Comparison of ENCODE assay signal across 1 cellular context in the genomic region with DNA sequence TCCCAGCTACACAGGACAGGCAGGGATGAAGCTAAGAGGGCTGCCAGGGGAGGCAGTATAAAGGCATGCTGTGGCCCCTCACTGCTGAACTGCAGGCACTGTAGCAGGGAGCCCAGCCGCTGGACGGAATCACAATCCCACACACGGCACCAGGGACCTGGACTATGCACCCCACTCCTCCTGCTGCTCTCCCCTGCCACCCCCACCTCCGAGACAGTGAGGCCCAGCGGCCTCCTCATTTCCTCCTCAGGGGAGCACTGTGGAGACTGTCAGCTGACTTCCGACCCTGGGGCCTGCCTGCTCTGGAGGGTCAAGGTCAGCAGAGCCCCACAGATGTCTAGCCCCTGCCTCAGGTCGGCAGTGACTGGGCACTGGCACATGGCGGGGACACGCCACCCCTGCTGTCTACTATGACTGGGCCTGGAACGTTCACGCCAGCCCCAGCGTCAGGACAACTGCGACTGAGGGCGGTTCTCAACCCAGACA.
TF ChIP-seq lines count a peak whose summit lies in the region.

No MANE protein-coding gene starts in this region.

TF ChIP-seq in HepG2, 621 proteins besides CTCF, POLR2A, EP300 and RAD21 (continued from another document and continues in another):
- TF ChIP-seq ZXDC (CRISPR knock-in tag; IDR thresholded peaks at IDR 0.05) (no peak), NR2F1 (CRISPR knock-in tag; IDR thresholded peaks at IDR 0.05) (peak; percentile 34 to 65; a peak in 2 of 4 replicates), ZNF547 (CRISPR knock-in tag; IDR thresholded peaks at IDR 0.05) (no peak), MEIS1 (CRISPR knock-in tag; IDR thresholded peaks at IDR 0.05; ENCODE audit: borderline replicate concordance) (no peak), TOE1 (CRISPR knock-in tag; IDR thresholded peaks at IDR 0.05) (no peak), HNF4A (CRISPR knock-in tag; IDR thresholded peaks at IDR 0.05) (peak; percentile 81), PPARG (CRISPR knock-in tag; conservative IDR thresholded peaks at IDR 0.05) (no peak), ZNF788 (CRISPR knock-in tag; IDR thresholded peaks at IDR 0.05; ENCODE audit: borderline replicate concordance) (no peak), TBP (CRISPR knock-in tag; IDR thresholded peaks at IDR 0.05) (no peak), ZSCAN20 (CRISPR knock-in tag; IDR thresholded peaks at IDR 0.05; ENCODE audit: borderline replicate concordance) (no peak), NKX3-1 (CRISPR knock-in tag; IDR thresholded peaks at IDR 0.05) (no peak), ARID5B (CRISPR knock-in tag; IDR thresholded peaks at IDR 0.05) (peak; percentile 61; the same call in 1 of the 2 replicates), ZFP37 (CRISPR knock-in tag; IDR thresholded peaks at IDR 0.05; ENCODE audit: borderline replicate concordance) (no peak), ZNF367 (CRISPR knock-in tag; IDR thresholded peaks at IDR 0.05; ENCODE audit: borderline replicate concordance) (no peak), FLYWCH1 (CRISPR knock-in tag; IDR thresholded peaks at IDR 0.05) (no peak), SAFB2 (CRISPR knock-in tag; IDR thresholded peaks at IDR 0.05; ENCODE audit: borderline replicate concordance, low read depth) (no peak), POLR2AphosphoS2 (IDR thresholded peaks at IDR 0.05; ENCODE audit: low read depth, low read length) (no peak), ZNF720 (CRISPR knock-in tag; IDR thresholded peaks at IDR 0.05) (no peak), MZF1 (CRISPR knock-in tag; IDR thresholded peaks at IDR 0.05; ENCODE audit: borderline replicate concordance) (no peak), SKI (IDR thresholded peaks at IDR 0.05; ENCODE audit: partially characterized antibody) (peak; percentile 63), ZNF607 (CRISPR knock-in tag; IDR thresholded peaks at IDR 0.05; ENCODE audit: borderline replicate concordance) (no peak), ZNF383 (CRISPR knock-in tag; IDR thresholded peaks at IDR 0.05; ENCODE audit: borderline replicate concordance) (no peak), MBD4 (IDR thresholded peaks at IDR 0.05; ENCODE audit: borderline replicate concordance, low read length) (no peak), ZNF317 (CRISPR knock-in tag; IDR thresholded peaks at IDR 0.05) (0 out of 2 replicates have a peak, but pooled peaks have one; percentile 18), ZNF512B (CRISPR knock-in tag; IDR thresholded peaks at IDR 0.05; ENCODE audit: borderline replicate concordance) (peak; percentile 67; the same call in 1 of the 2 replicates), ZMYM4 (CRISPR knock-in tag; IDR thresholded peaks at IDR 0.05) (0 out of 2 replicates have a peak, but pooled peaks have one; percentile 28), TRIM24 (CRISPR knock-in tag; IDR thresholded peaks at IDR 0.05) (no peak), RARA (CRISPR knock-in tag; IDR thresholded peaks at IDR 0.05) (peak; percentile 87), PRDM10 (CRISPR knock-in tag; IDR thresholded peaks at IDR 0.05; ENCODE audit: low read depth) (no peak), ZNF17 (CRISPR knock-in tag; IDR thresholded peaks at IDR 0.05) (no peak), GABPA (IDR thresholded peaks at IDR 0.05; ENCODE audit: low read depth, low read length) (no peak; the same call in 1 of the 2 replicates), GABPA (CRISPR knock-in tag; IDR thresholded peaks at IDR 0.05; ENCODE audit: low read depth) (no peak), ZNF768 (CRISPR knock-in tag; IDR thresholded peaks at IDR 0.05) (peak; percentile 70; the same call in 1 of the 2 replicates), BCL6 (CRISPR knock-in tag; IDR thresholded peaks at IDR 0.05) (peak; percentile 57; the same call in 1 of the 2 replicates), HES4 (CRISPR knock-in tag; IDR thresholded peaks at IDR 0.05; ENCODE audit: borderline replicate concordance) (no peak)
- TF ChIP-seq, protein P1, sequence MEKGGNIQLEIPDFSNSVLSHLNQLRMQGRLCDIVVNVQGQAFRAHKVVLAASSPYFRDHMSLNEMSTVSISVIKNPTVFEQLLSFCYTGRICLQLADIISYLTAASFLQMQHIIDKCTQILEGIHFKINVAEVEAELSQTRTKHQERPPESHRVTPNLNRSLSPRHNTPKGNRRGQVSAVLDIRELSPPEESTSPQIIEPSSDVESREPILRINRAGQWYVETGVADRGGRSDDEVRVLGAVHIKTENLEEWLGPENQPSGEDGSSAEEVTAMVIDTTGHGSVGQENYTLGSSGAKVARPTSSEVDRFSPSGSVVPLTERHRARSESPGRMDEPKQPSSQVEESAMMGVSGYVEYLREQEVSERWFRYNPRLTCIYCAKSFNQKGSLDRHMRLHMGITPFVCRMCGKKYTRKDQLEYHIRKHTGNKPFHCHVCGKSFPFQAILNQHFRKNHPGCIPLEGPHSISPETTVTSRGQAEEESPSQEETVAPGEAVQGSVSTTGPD (CRISPR knock-in tag; IDR thresholded peaks at IDR 0.05) = no peak
- TF ChIP-seq, protein P2, sequence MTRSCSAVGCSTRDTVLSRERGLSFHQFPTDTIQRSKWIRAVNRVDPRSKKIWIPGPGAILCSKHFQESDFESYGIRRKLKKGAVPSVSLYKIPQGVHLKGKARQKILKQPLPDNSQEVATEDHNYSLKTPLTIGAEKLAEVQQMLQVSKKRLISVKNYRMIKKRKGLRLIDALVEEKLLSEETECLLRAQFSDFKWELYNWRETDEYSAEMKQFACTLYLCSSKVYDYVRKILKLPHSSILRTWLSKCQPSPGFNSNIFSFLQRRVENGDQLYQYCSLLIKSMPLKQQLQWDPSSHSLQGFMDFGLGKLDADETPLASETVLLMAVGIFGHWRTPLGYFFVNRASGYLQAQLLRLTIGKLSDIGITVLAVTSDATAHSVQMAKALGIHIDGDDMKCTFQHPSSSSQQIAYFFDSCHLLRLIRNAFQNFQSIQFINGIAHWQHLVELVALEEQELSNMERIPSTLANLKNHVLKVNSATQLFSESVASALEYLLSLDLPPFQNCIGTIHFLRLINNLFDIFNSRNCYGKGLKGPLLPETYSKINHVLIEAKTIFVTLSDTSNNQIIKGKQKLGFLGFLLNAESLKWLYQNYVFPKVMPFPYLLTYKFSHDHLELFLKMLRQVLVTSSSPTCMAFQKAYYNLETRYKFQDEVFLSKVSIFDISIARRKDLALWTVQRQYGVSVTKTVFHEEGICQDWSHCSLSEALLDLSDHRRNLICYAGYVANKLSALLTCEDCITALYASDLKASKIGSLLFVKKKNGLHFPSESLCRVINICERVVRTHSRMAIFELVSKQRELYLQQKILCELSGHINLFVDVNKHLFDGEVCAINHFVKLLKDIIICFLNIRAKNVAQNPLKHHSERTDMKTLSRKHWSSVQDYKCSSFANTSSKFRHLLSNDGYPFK (CRISPR knock-in tag; IDR thresholded peaks at IDR 0.05; ENCODE audit: borderline replicate concordance) = no peak
- TF ChIP-seq, protein P3, sequence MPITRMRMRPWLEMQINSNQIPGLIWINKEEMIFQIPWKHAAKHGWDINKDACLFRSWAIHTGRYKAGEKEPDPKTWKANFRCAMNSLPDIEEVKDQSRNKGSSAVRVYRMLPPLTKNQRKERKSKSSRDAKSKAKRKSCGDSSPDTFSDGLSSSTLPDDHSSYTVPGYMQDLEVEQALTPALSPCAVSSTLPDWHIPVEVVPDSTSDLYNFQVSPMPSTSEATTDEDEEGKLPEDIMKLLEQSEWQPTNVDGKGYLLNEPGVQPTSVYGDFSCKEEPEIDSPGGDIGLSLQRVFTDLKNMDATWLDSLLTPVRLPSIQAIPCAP (CRISPR knock-in tag; IDR thresholded peaks at IDR 0.05; ENCODE audit: low read depth) = no peak
- TF ChIP-seq, protein P4, sequence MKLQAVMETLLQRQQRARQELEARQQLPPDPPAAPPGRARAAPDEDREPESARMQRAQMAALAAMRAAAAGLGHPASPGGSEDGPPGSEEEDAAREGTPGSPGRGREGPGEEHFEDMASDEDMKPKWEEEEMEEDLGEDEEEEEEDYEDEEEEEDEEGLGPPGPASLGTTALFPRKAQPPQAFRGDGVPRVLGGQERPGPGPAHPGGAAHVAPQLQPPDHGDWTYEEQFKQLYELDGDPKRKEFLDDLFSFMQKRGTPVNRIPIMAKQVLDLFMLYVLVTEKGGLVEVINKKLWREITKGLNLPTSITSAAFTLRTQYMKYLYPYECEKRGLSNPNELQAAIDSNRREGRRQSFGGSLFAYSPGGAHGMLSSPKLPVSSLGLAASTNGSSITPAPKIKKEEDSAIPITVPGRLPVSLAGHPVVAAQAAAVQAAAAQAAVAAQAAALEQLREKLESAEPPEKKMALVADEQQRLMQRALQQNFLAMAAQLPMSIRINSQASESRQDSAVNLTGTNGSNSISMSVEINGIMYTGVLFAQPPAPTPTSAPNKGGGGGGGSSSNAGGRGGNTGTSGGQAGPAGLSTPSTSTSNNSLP (IDR thresholded peaks at IDR 0.05; ENCODE audit: low read depth, low read length) = no peak
